ENCODE assay signal across 8 cellular contexts in genomic region chr6:170271771-170272314, GRCh38. TPM values are rescaled to one million over a fixed set of nuclear protein-coding genes. Genes with fewer than 3 reads are reported as not detected.
DNase-seq lines count a peak whose midpoint lies in the region; ATAC-seq and TF ChIP-seq lines count a peak whose summit lies in the region.

No MANE protein-coding gene starts in this region.

- peak overlapping the region; percentile 0 for H2BK5ac ChIP-seq in neuronal stem cell (ENCODE audit: low read length)

- H3K79me1 ChIP-seq in neuronal stem cell (ENCODE audit: low read depth, low read length): peaks cover 1% of the 10 kb centered on the region

- H3K9me3 Mint-ChIP-seq in CD14-positive monocyte: no peaks in the 10 kb centered on the region

- H2BK15ac ChIP-seq in neuronal stem cell (ENCODE audit: low read length): peak overlapping the region; percentile 90

- no peak overlapping the region for H4K8ac ChIP-seq in neuronal stem cell (ENCODE audit: low read depth, low read length)

- peak overlapping the region in 6 of 7 donors; percentile 51 to 87 (median 84) for H3K27ac Mint-ChIP-seq in CD14-positive monocyte

- no peak overlapping the region for H3K9ac ChIP-seq in neuronal stem cell (ENCODE audit: low read depth, low read length, poor library complexity)

- peaks cover 13 to 15% of the 10 kb centered on the region in 2 donors for H3K4me1 ChIP-seq in neuronal stem cell (ENCODE audit: control insufficient read depth in 2 of 2, insufficient read depth in 1 of 2, low read depth in 1 of 2, low read length in 2 of 2)

- peak; percentile 95 for ATAC-seq in GM21367 (IDR thresholded peaks at IDR 0.05; ENCODE audit: unreplicated experiment)

- no peaks in the 10 kb centered on the region for H3K36me3 ChIP-seq in neuronal stem cell (replicated peaks in 1 of 2; ENCODE audit: control insufficient read depth in 2 of 2, insufficient read depth in 2 of 2, low read length in 2 of 2)

- H4K91ac ChIP-seq in neuronal stem cell (ENCODE audit: low read depth, low read length, poor library complexity): no peak overlapping the region

- peak overlapping the region; percentile 93 for H2AK5ac ChIP-seq in neuronal stem cell (ENCODE audit: low read depth, low read length)

- no peaks in the 10 kb centered on the region for H3K9me3 ChIP-seq in neuronal stem cell (replicated peaks in 1 of 2; ENCODE audit: control insufficient read depth in 2 of 2, insufficient read depth in 1 of 2, low read depth in 1 of 2, low read length in 2 of 2)

- H3K27me3 ChIP-seq in neuronal stem cell (ENCODE audit: control insufficient read depth in 3 of 3, insufficient read depth in 3 of 3, low read depth in 1 of 3, low read length in 3 of 3): peaks cover 0 to 14% (median 2%) of the 10 kb centered on the region in 3 experiments

- H2BK120ac ChIP-seq in neuronal stem cell (ENCODE audit: low read depth, low read length): peak overlapping the region; percentile 63

- no peak overlapping the region for H3K27ac ChIP-seq in neuronal stem cell (replicated peaks; ENCODE audit: low read length)

- H2AFZ ChIP-seq in neuronal stem cell (ENCODE audit: low read length): no peak overlapping the region

- intact Hi-C loops in CD14-positive monocyte (cut with micrococcal nuclease): no loop called here

- H3K4me3 ChIP-seq in Jurkat, Clone E6-1 (ENCODE audit: low read length): peak overlapping the region; percentile 61
- H3K4me3 ChIP-seq in neuronal stem cell (ENCODE audit: low read length in 2 of 2): no peak overlapping the region

- no peak overlapping the region for H3K4me2 ChIP-seq in neuronal stem cell (ENCODE audit: insufficient read depth, low read length, poor library complexity, severe bottlenecking)

- peak overlapping the region; percentile 33 for H2BK12ac ChIP-seq in neuronal stem cell (ENCODE audit: low read length)

- peak; percentile 80 for DNase-seq in CD14-positive monocyte (ENCODE audit: low spot score)
- DNase-seq in Jurkat, Clone E6-1 (ENCODE audit: low read depth, low spot score): peak; percentile 96
- peak; percentile 31 for DNase-seq in activated T-helper 1 cell treated with Interleukin-2 at 50 U/mL for 16 hours (ENCODE audit: low read depth)
- DNase-seq in neuronal stem cell (ENCODE audit: low spot score): no peak
- no peak for DNase-seq in ureter (ENCODE audit: low spot score)
- DNase-seq in NCI-H1105 (lab: John Stamatoyannopoulos, UW): no peak
- DNase-seq in NCI-H1092 treated with DMSO at 0.1 percent for 48 hours (lab: John Stamatoyannopoulos, UW): no peak

- H3K36me3 Mint-ChIP-seq in CD14-positive monocyte: peaks cover 0 to 10% of the 10 kb centered on the region in 2 donors

- H3K4ac ChIP-seq in neuronal stem cell (ENCODE audit: low read length): no peak overlapping the region

- TF ChIP-seq CTCF in CD14-positive monocyte (IDR thresholded peaks at IDR 0.05): no peak

- H3K4me1 Mint-ChIP-seq in CD14-positive monocyte: peaks cover 26% of the 10 kb centered on the region

- H3K27me3 Mint-ChIP-seq in CD14-positive monocyte (ENCODE audit: low read depth in 3 of 3): peaks cover 6 to 18% (median 7%) of the 10 kb centered on the region in 3 donors

- H3K4me3 Mint-ChIP-seq in CD14-positive monocyte: peak overlapping the region; percentile 84 to 92

- WGBS in neuronal stem cell (ENCODE audit: extremely low coverage in 2 of 2, insufficient read length in 2 of 2, insufficient replicate concordance in 1 of 2), 2 donors: no CpG with 5 or more reads among the region's 32 CpGs

- H3K14ac ChIP-seq in neuronal stem cell (ENCODE audit: low read length): peak overlapping the region; percentile 6

- peak overlapping the region; percentile 88 for H3K18ac ChIP-seq in neuronal stem cell (ENCODE audit: low read length)

- peak overlapping the region; percentile 9 for H3K23ac ChIP-seq in neuronal stem cell (ENCODE audit: low read depth, low read length, poor library complexity)

RNA-seq across cellular contexts. Expression of gene DLL1, which starts 19.0 kb away (rescaled TPM):
- not detected for polyA plus RNA-seq in CD14-positive monocyte
- 1.1 TPM for polyA plus RNA-seq in Jurkat, Clone E6-1 (2012; ENCODE audit: insufficient read depth, insufficient read length)
- 66.9 TPM for polyA plus RNA-seq in neuronal stem cell (2013, experiment 1 of 2)
- 67.5 TPM for polyA plus RNA-seq in neuronal stem cell (2013, experiment 2 of 2)
- 16.1 TPM for total RNA-seq in ureter

RNA-seq across cellular contexts. Expression of gene FAM120B, which starts 34.7 kb away (rescaled TPM):
- polyA plus RNA-seq in CD14-positive monocyte: 10 to 100 TPM; 11.2 to 20.2 TPM
- polyA plus RNA-seq in Jurkat, Clone E6-1 (2012; ENCODE audit: insufficient read depth, insufficient read length): 21.8 TPM
- 18.0 TPM for polyA plus RNA-seq in neuronal stem cell (2013, experiment 1 of 2)
- 17.8 TPM for polyA plus RNA-seq in neuronal stem cell (2013, experiment 2 of 2)
- 54.5 TPM for total RNA-seq in ureter

Comparison
In these comparisons a context has a peak if more than half of its experiments do, and no peak if none do; other contexts are left out.
1. DNase-seq: peak in CD14-positive monocyte (single experiment), Jurkat, Clone E6-1 (single experiment) and activated T-helper 1 cell treated with Interleukin-2 at 50 U/mL for 16 hours (single experiment); none in neuronal stem cell (single experiment), ureter (single experiment), NCI-H1105 (single experiment) and NCI-H1092 treated with DMSO at 0.1 percent for 48 hours (single experiment).